Comparison of ENCODE assay signal across 20 cellular contexts in genomic region chr1:171017431-171017830, GRCh38.
"Had no signal": no experiment of that assay in that cellular context is flagged by ENCODE, and none has a peak within 500 bp of the region (broad histone marks: within the 10 kb centered on the region; RNA-seq: fewer than 3 reads in every experiment).

No MANE protein-coding gene starts in this region.

- H3K36me3 Mint-ChIP-seq: naive B cell; stimulated activated effector memory CD8-positive, alpha-beta T cell treated with anti-CD3 and anti-CD28 coated beads, Interleukin-12 subunit alpha, Interleukin-12 subunit beta, amount 100 ng/mL, for 72 hours had no signal

- H3K36me3 ChIP-seq: ascending aorta, breast epithelium, pancreas, thyroid gland had no signal

- DNase-seq: activated CD4-positive, alpha-beta T cell treated with anti-CD3 and anti-CD28 coated beads, Interleukin-2, amount 10 ng/mL, durations not matched to agents 24 days and 14 days; activated CD4-positive, CD25-positive, alpha-beta regulatory T cell; activated CD8-positive, alpha-beta memory T cell treated with anti-CD3 and anti-CD28 coated beads, Interleukin-2, amount 50 U/mL, for 48 hours; activated naive CD4-positive, alpha-beta T cell treated with Interleukin-2 at 50 U/mL for 16 hours; effector memory CD4-positive, alpha-beta T cell; foreskin fibroblast; head of caudate nucleus; islet precursor cell; midbrain; naive B cell; pancreas; stimulated activated CD4-positive, alpha-beta T cell treated with anti-CD3 and anti-CD28 coated beads, Interleukin-12 subunit alpha, Interleukin-12 subunit beta, amount 100 ng/mL, for 4 hours; stimulated activated CD4-positive, alpha-beta T cell treated with anti-CD3 and anti-CD28 coated beads, Interleukin-2, amount 100 ng/mL, for 24 hours; T-helper 2 cell; thyroid gland had no signal

- ATAC-seq: pancreas; stimulated activated effector memory CD8-positive, alpha-beta T cell treated with anti-CD3 and anti-CD28 coated beads, Interleukin-12 subunit alpha, Interleukin-12 subunit beta, amount 100 ng/mL, for 72 hours had no signal

- H3K4me1 ChIP-seq: ascending aorta, breast epithelium, pancreas, thyroid gland had no signal

- H3K4me3 Mint-ChIP-seq: activated CD4-positive, alpha-beta T cell treated with anti-CD3 and anti-CD28 coated beads, Interleukin-2, amount 10 ng/mL, durations not matched to agents 24 days and 14 days; dendritic cell treated with granulocyte-macrophage colony-stimulating factor and Interleukin-4, amounts not matched to agents 40 ng/mL and 50 ng/mL, for 4 days; naive B cell; stimulated activated effector memory CD8-positive, alpha-beta T cell treated with anti-CD3 and anti-CD28 coated beads, Interleukin-12 subunit alpha, Interleukin-12 subunit beta, amount 100 ng/mL, for 72 hours had no signal

- H3K27ac ChIP-seq: ascending aorta, breast epithelium, pancreas, thyroid gland had no signal

- H3K27me3 Mint-ChIP-seq: activated CD4-positive, alpha-beta T cell treated with anti-CD3 and anti-CD28 coated beads, Interleukin-2, amount 10 ng/mL, durations not matched to agents 24 days and 14 days; dendritic cell treated with granulocyte-macrophage colony-stimulating factor and Interleukin-4, amounts not matched to agents 40 ng/mL and 50 ng/mL, for 4 days had no signal

- H3K4me1 Mint-ChIP-seq: activated CD4-positive, alpha-beta T cell treated with anti-CD3 and anti-CD28 coated beads, Interleukin-2, amount 10 ng/mL, durations not matched to agents 24 days and 14 days; naive B cell; stimulated activated effector memory CD8-positive, alpha-beta T cell treated with anti-CD3 and anti-CD28 coated beads, Interleukin-12 subunit alpha, Interleukin-12 subunit beta, amount 100 ng/mL, for 72 hours had no signal

- H3K27me3 ChIP-seq: ascending aorta, breast epithelium, pancreas, thyroid gland had no signal

- H3K4me3 ChIP-seq: ascending aorta, breast epithelium, lung, pancreas, thyroid gland had no signal

- H3K27ac Mint-ChIP-seq: activated CD4-positive, alpha-beta T cell treated with anti-CD3 and anti-CD28 coated beads, Interleukin-2, amount 10 ng/mL, durations not matched to agents 24 days and 14 days; dendritic cell treated with granulocyte-macrophage colony-stimulating factor and Interleukin-4, amounts not matched to agents 40 ng/mL and 50 ng/mL, for 4 days; stimulated activated effector memory CD8-positive, alpha-beta T cell treated with anti-CD3 and anti-CD28 coated beads, Interleukin-12 subunit alpha, Interleukin-12 subunit beta, amount 100 ng/mL, for 72 hours had no signal
